In the genomic region with DNA sequence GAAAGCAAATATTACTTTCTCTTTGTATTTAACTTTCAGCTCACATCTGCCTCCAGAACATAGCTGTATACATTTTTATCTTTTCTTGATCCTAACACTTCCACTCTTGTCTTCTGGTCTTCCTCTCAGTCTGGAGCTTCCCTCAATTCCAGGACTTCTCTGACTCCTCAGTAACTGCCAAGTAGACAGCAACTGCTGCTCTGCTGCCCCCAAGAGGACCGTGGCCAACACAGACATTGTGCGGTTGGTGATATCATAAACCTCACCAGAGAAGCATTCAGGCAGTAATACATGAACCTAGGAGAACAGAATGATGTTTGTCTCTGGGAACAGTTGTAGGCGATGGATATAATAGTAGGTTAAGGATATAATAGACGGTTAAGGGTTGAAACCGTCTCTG, we compare ENCODE assay signal across 8 cellular contexts. TPM values are rescaled to one million over a fixed set of nuclear protein-coding genes. Genes with fewer than 3 reads are reported as not detected.
DNase-seq lines count a peak whose midpoint lies in the region; ATAC-seq and TF ChIP-seq lines count a peak whose summit lies in the region.

No MANE protein-coding gene starts in this region.

- H3K9me3 Mint-ChIP-seq in Calu3 (ENCODE audit: low read depth, unreplicated experiment), result peaks cover 16% of the 10 kb centered on the region

- no peaks in the 10 kb centered on the region for H3K36me3 Mint-ChIP-seq in Calu3 (ENCODE audit: insufficient read depth, unreplicated experiment)

- no peaks in the 10 kb centered on the region for H3K4me1 Mint-ChIP-seq in Calu3 (ENCODE audit: low read depth, unreplicated experiment)

- peak; percentile 54 for ATAC-seq in HG03103 (IDR thresholded peaks at IDR 0.05; ENCODE audit: low read depth, unreplicated experiment)
- no peak for ATAC-seq in HG02759 (IDR thresholded peaks at IDR 0.05; ENCODE audit: unreplicated experiment)
- no peak for ATAC-seq in HG02970 (IDR thresholded peaks at IDR 0.05; ENCODE audit: low FRiP score, unreplicated experiment)

- no peak overlapping the region for H3K4me3 Mint-ChIP-seq in Calu3 (ENCODE audit: low read depth, unreplicated experiment)

- BruUV-seq in Calu3 (replicated peaks; lab: Mats Ljungman, UMichigan), result no TSS peak

- intact Hi-C loops in Calu3 (cut with micrococcal nuclease; ENCODE audit: unreplicated experiment), result loop anchor here (1.0 kb wide), 2 partner anchors 206 to 305 kb away; no protein-coding TSS in a partner anchor

- peaks cover 35% of the 10 kb centered on the region for H3K27me3 Mint-ChIP-seq in Calu3 (ENCODE audit: unreplicated experiment)

- CTCF ChIA-PET in Calu3 (lab: Charles Lee), result interaction anchor here (0.6 to 0.7 kb wide), 2 partner anchors 323 to 609 kb away, joined by 3 to 4 read pairs; no protein-coding TSS in a partner anchor

- DNase-seq in Calu3 (peak; percentile 71), OCI-M1 (lab: John Stamatoyannopoulos, UW) (peak; percentile 53), glomerular endothelial cell (ENCODE audit: extremely low read depth, low read depth, low spot score) (peak; percentile 3), superior temporal gyrus (ENCODE audit: extremely low spot score) (peak; percentile 60), GDM1 (lab: John Stamatoyannopoulos, UW) (no peak)

- no peak overlapping the region for H3K27ac Mint-ChIP-seq in Calu3 (ENCODE audit: unreplicated experiment)

- peak; percentile 47 for TF ChIP-seq CTCF in Calu3 (IDR thresholded peaks at IDR 0.05; ENCODE audit: unreplicated experiment)

RNA-seq across cellular contexts. Expression of gene FGF12, which starts 45.2 kb away (rescaled TPM):
- 9.7 and 15.7 TPM in 2 replicates for total RNA-seq in Calu3 (2022)
- 2.1 and 6.4 TPM in 2 replicates for total RNA-seq in glomerular endothelial cell
